10 cellular contexts compared by ENCODE assay signal in the genomic region with DNA sequence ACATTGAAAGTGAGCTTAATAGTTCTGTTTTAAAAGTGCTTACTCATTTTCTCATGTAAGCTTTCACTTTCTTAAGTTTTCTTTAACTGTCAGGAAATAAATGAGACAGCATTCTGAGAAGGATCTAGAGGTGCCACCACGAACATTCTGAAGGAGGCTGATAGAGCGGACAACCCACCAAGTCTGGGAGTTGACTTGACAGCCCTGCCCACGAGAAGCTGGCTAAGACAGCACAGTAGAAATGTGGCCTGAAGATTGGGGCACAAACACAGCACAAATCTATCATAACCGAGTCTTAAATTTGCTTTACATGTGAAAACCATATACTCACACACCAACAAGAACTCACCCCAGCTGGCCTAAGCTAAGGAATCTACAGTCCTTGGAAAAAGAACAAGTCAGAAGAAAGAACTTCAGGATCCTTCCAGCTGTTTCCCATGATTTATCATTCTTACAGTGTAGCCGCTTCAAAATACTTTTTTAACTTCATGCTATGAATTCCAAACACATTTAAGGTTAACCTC.
DNase-seq lines count a peak whose midpoint lies in the region; ATAC-seq and TF ChIP-seq lines count a peak whose summit lies in the region.
"Had no signal": no experiment of that assay in that cellular context is flagged by ENCODE, and none has a peak within 500 bp of the region (broad histone marks: within the 10 kb centered on the region; RNA-seq: fewer than 3 reads in every experiment).

No MANE protein-coding gene starts in this region.

- ATAC-seq in GM21528 (IDR thresholded peaks at IDR 0.05; ENCODE audit: low FRiP score, unreplicated experiment) (no peak), left cardiac atrium (no peak)
- ATAC-seq: heart left ventricle had no signal

- H4K20me1 ChIP-seq in hepatocyte (ENCODE audit: insufficient read depth, poor library complexity, severe bottlenecking): no peaks in the 10 kb centered on the region

- TF ChIP-seq CTCF in hepatocyte (IDR thresholded peaks at IDR 0.05; ENCODE audit: poor library complexity): no peak

- peaks cover 21% of the 10 kb centered on the region for H3K4me1 ChIP-seq in hepatocyte (ENCODE audit: insufficient read depth)

- no peaks in the 10 kb centered on the region for H3K79me2 ChIP-seq in hepatocyte

- H3K36me3 ChIP-seq in hepatocyte (replicated peaks; ENCODE audit: insufficient read depth, low read depth): no peaks in the 10 kb centered on the region
- H3K36me3 ChIP-seq: heart left ventricle had no signal

- 93% methylated on average over 5 of the region's 5 CpGs for WGBS in hepatocyte (ENCODE audit: low lambda C conversion rate, missing lambda C conversion rate)

- no peak overlapping the region for H3K4me3 ChIP-seq in hepatocyte
- H3K4me3 ChIP-seq: heart left ventricle had no signal

- H3K9me2 ChIP-seq in hepatocyte (replicated peaks; ENCODE audit: insufficient read depth): no peaks in the 10 kb centered on the region

- peak; percentile 23 for DNase-seq in stimulated activated CD4-positive, alpha-beta T cell treated with anti-CD3 and anti-CD28 coated beads, Interleukin-4, amount 100 ng/mL, for 24 hours
- DNase-seq in stimulated activated CD4-positive, alpha-beta T cell treated with anti-CD3 and anti-CD28 coated beads, Interleukin-12 subunit alpha, Interleukin-12 subunit beta, amount 100 ng/mL, for 4 hours: no peak
- peak; percentile 76 for DNase-seq in NOMO-1 treated with DMSO at 0.1 percent for 48 hours (lab: John Stamatoyannopoulos, UW; ENCODE audit: unreplicated experiment)
- no peak for DNase-seq in hepatocyte (ENCODE audit: low spot score)
- DNase-seq in left cardiac atrium: no peak
- DNase-seq in NCI-H446 treated with DMSO at 0.1 percent for 48 hours (lab: John Stamatoyannopoulos, UW): no peak
- no peak for DNase-seq in epidermal melanocyte (ENCODE audit: insufficient read length, low spot score)
- DNase-seq: heart left ventricle, nephron progenitor cell had no signal

- peak overlapping the region; percentile 73 for H3K27ac ChIP-seq in hepatocyte

- H3K27me3 ChIP-seq in hepatocyte: no peaks in the 10 kb centered on the region
- H3K27me3 ChIP-seq: heart left ventricle had no signal

- H2AFZ ChIP-seq in hepatocyte: no peak overlapping the region

- H3K4me2 ChIP-seq in hepatocyte: no peak overlapping the region

- H3K9me3 ChIP-seq in hepatocyte (ENCODE audit: low read depth): no peaks in the 10 kb centered on the region
- H3K9me3 ChIP-seq: heart left ventricle had no signal

- intact Hi-C loops in left cardiac atrium (cut with DNase I): no loop called here

Comparison
In these comparisons a context has a peak if more than half of its experiments do, and no peak if none do; other contexts are left out.
1. DNase-seq: peak in stimulated activated CD4-positive, alpha-beta T cell treated with anti-CD3 and anti-CD28 coated beads, Interleukin-4, amount 100 ng/mL, for 24 hours (single experiment) and NOMO-1 treated with DMSO at 0.1 percent for 48 hours (single experiment); none in stimulated activated CD4-positive, alpha-beta T cell treated with anti-CD3 and anti-CD28 coated beads, Interleukin-12 subunit alpha, Interleukin-12 subunit beta, amount 100 ng/mL, for 4 hours (single experiment), hepatocyte (single experiment), left cardiac atrium (single experiment), NCI-H446 treated with DMSO at 0.1 percent for 48 hours (single experiment) and epidermal melanocyte (single experiment).